ENCODE assay signal across 16 cellular contexts in genomic region chr20:53613748-53614147, GRCh38. TPM values are rescaled to one million over a fixed set of nuclear protein-coding genes. Genes with fewer than 3 reads are reported as not detected.
DNase-seq lines count a peak whose midpoint lies in the region; ATAC-seq, FAIRE-seq and TF ChIP-seq lines count a peak whose summit lies in the region.
"Had no signal": no experiment of that assay in that cellular context is flagged by ENCODE, and none has a peak within 500 bp of the region (broad histone marks: within the 10 kb centered on the region; RNA-seq: fewer than 3 reads in every experiment).

No MANE protein-coding gene starts in this region.

- POLR2A ChIA-PET in CD8-positive, alpha-beta T cell (lab: Charles Lee): interaction anchor here (5.6 kb wide), 1 partner anchor 9 kb away, joined by 53 read pairs; no protein-coding TSS in a partner anchor
- POLR2A ChIA-PET in K562 (lab: Yijun Ruan, JAX): interaction anchor here (0.6 to 5.3 kb wide), 5 partner anchors 10 to 86 kb away, joined by 3 to 60 read pairs (median 4); no protein-coding TSS in a partner anchor

- intact Hi-C loops in CD8-positive, alpha-beta T cell (cut with DNase I, micrococcal nuclease): loop anchor here in 1 of 2 experiments (5.0 kb wide), 1 partner anchor 44 kb away; no protein-coding TSS in a partner anchor
- intact Hi-C loops in K562 (cut with micrococcal nuclease): loop anchor here (2.0 to 5.0 kb wide), 2 partner anchors 65 to 124 kb away; no protein-coding TSS in a partner anchor

- H3K4me1 Mint-ChIP-seq in CD8-positive, alpha-beta T cell (ENCODE audit: low read depth): peaks cover 27% of the 10 kb centered on the region

- H3K4me3 ChIP-seq in CD8-positive, alpha-beta T cell (ENCODE audit: low read depth, low read length): no peak overlapping the region
- H3K4me3 ChIP-seq in K562: no peak overlapping the region
- H3K4me3 ChIP-seq in osteoblast (ENCODE audit: insufficient read depth, low read length): no peak overlapping the region
- H3K4me3 ChIP-seq: esophagus squamous epithelium, suprapubic skin had no signal

- H3K9me3 ChIP-seq in CD8-positive, alpha-beta T cell (ENCODE audit: low read length): no peaks in the 10 kb centered on the region
- no peaks in the 10 kb centered on the region for H3K9me3 ChIP-seq in K562 (replicated peaks; ENCODE audit: control insufficient read depth, insufficient read depth, low read depth, low read length)
- no peaks in the 10 kb centered on the region for H3K9me3 ChIP-seq in osteoblast (ENCODE audit: low read depth, low read length)
- H3K9me3 ChIP-seq: esophagus squamous epithelium, suprapubic skin had no signal

- CTCF ChIA-PET in CD8-positive, alpha-beta T cell (lab: Charles Lee): interaction anchor here (0.6 to 1.9 kb wide), 6 partner anchors 9 to 257 kb away, joined by 3 to 6 read pairs (median 4); no protein-coding TSS in a partner anchor
- CTCF ChIA-PET in K562 (lab: Yijun Ruan, JAX; ENCODE audit: low intra/inter-chr PET ratio): interaction anchor here (0.6 kb wide), 2 partner anchors 23 to 444 kb away, joined by 3 read pairs; no protein-coding TSS in a partner anchor

- H3K4me3 Mint-ChIP-seq in CD8-positive, alpha-beta T cell: no peak overlapping the region

- H3K36me3 ChIP-seq in CD8-positive, alpha-beta T cell (ENCODE audit: insufficient read depth, low read length): no peaks in the 10 kb centered on the region
- H3K36me3 ChIP-seq in K562 (ENCODE audit: control insufficient read depth, insufficient read depth, low read length) (no peaks in the 10 kb centered on the region), osteoblast (ENCODE audit: insufficient read depth, low read length) (no peaks in the 10 kb centered on the region)
- H3K36me3 ChIP-seq: esophagus squamous epithelium, suprapubic skin had no signal

- H3K79me2 ChIP-seq in K562 (ENCODE audit: control insufficient read depth, insufficient read depth, low read length) (peaks cover 9% of the 10 kb centered on the region), osteoblast (ENCODE audit: insufficient read depth, low read length) (no peaks in the 10 kb centered on the region)

- FAIRE-seq in K562 (lab: Jason Lieb, UNC): no peak

- no peak for TF ChIP-seq EP300 in K562 (IDR thresholded peaks at IDR 0.05; ENCODE audit: low read length)

- in situ Hi-C loops in K562 (cut with MboI): no loop called here

- TF ChIP-seq RAD21 in K562 (CRISPR knock-in tag; conservative IDR thresholded peaks at IDR 0.05 in 1 of 2, IDR thresholded peaks at IDR 0.05 in 1 of 2): no peak

- no TSS peak for BruUV-seq in K562 (replicated peaks; lab: Mats Ljungman, UMichigan)

- no peaks in the 10 kb centered on the region for H4K20me1 ChIP-seq in K562 (replicated peaks; ENCODE audit: control insufficient read depth, insufficient read depth, low read length)
- no peaks in the 10 kb centered on the region for H4K20me1 ChIP-seq in osteoblast (ENCODE audit: insufficient read depth, low read length)

- H3K27me3 ChIP-seq in CD8-positive, alpha-beta T cell (ENCODE audit: insufficient read depth, low read length): no peaks in the 10 kb centered on the region
- H3K27me3 ChIP-seq in K562 (ENCODE audit: control insufficient read depth in 2 of 2, insufficient read depth in 2 of 2, low read length in 2 of 2) (no peaks in the 10 kb centered on the region), osteoblast (ENCODE audit: insufficient read depth, low read length) (no peaks in the 10 kb centered on the region)
- H3K27me3 ChIP-seq: esophagus squamous epithelium, suprapubic skin had no signal

- no peaks in the 10 kb centered on the region for H3K9me3 Mint-ChIP-seq in CD8-positive, alpha-beta T cell

- no peak for TF ChIP-seq POLR2A in K562 (conservative IDR thresholded peaks at IDR 0.05)

- H3K4me2 ChIP-seq in K562 (ENCODE audit: insufficient read depth, low read length): no peak overlapping the region
- no peak overlapping the region for H3K4me2 ChIP-seq in osteoblast (ENCODE audit: insufficient read depth, low read length)

- H3K27ac ChIP-seq in CD8-positive, alpha-beta T cell (ENCODE audit: low read depth, low read length): no peak overlapping the region
- H3K27ac ChIP-seq in K562 (ENCODE audit: extremely low read depth, low read depth, low read length): peak overlapping the region; percentile 83; the same call in 2 of the 3 replicates
- H3K27ac ChIP-seq in osteoblast (ENCODE audit: low read depth, low read length): peak overlapping the region; percentile 11
- H3K27ac ChIP-seq: esophagus squamous epithelium had no signal

- no peak for TF ChIP-seq CTCF in CD8-positive, alpha-beta T cell (IDR thresholded peaks at IDR 0.05)
- TF ChIP-seq CTCF in K562 (IDR thresholded peaks at IDR 0.05 in 2 of 3, conservative IDR thresholded peaks at IDR 0.05 in 1 of 3; ENCODE audit: insufficient read depth in 2 of 3, low read depth in 1 of 3, low read length in 3 of 3) (no peak), osteoblast (IDR thresholded peaks at IDR 0.05; ENCODE audit: extremely low read depth, low read depth, low read length) (no peak)

- H3K27me3 Mint-ChIP-seq in CD8-positive, alpha-beta T cell (ENCODE audit: low read depth): no peaks in the 10 kb centered on the region

- H3K9ac ChIP-seq in K562 (ENCODE audit: insufficient read depth in 1 of 2, low read depth in 2 of 2, low read length in 2 of 2): peak overlapping the region in 1 of 2 experiments; percentile 60; a peak in 2 of 4 replicates

- ATAC-seq in CD8-positive, alpha-beta T cell: no peak
- no peak for ATAC-seq in K562
- ATAC-seq in GM21576 (IDR thresholded peaks at IDR 0.05; ENCODE audit: unreplicated experiment): no peak
- no peak for ATAC-seq in HG03460 (IDR thresholded peaks at IDR 0.05; ENCODE audit: unreplicated experiment)
- ATAC-seq in HG02678 (IDR thresholded peaks at IDR 0.05; ENCODE audit: unreplicated experiment): no peak
- ATAC-seq: Right ventricle myocardium inferior had no signal

- no peak for DNase-seq in CD8-positive, alpha-beta T cell
- DNase-seq in HuH-7.5 (ENCODE audit: low spot score) (peak; percentile 25), K562 (ENCODE audit: extremely low read depth in 1 of 4, low spot score in 3 of 4) (no peak), osteoblast (ENCODE audit: insufficient read length, low spot score, missing footprints) (no peak), NCI-H2107 (lab: John Stamatoyannopoulos, UW) (no peak)
- DNase-seq: C1 segment of cervical spinal cord, DMS79, esophagus squamous epithelium, HCEC 1CT, NCI-H2029, NCI-H526 had no signal

- H3K4me1 ChIP-seq in CD8-positive, alpha-beta T cell (ENCODE audit: insufficient read depth, low read length): peaks cover 12% of the 10 kb centered on the region
- H3K4me1 ChIP-seq in K562 (replicated peaks in 1 of 2; ENCODE audit: control insufficient read depth in 2 of 2, insufficient read depth in 2 of 2, low read length in 2 of 2): peaks cover 12 to 44% of the 10 kb centered on the region in 2 experiments
- H3K4me1 ChIP-seq in osteoblast (ENCODE audit: insufficient read depth, low read length): peaks cover 22% of the 10 kb centered on the region

- H3K9me1 ChIP-seq in K562 (ENCODE audit: control insufficient read depth, insufficient read depth, low read length): no peaks in the 10 kb centered on the region

- H3K27ac Mint-ChIP-seq in CD8-positive, alpha-beta T cell: peak overlapping the region; percentile 80

- no peaks in the 10 kb centered on the region for H3K36me3 Mint-ChIP-seq in CD8-positive, alpha-beta T cell

- peak overlapping the region; percentile 94 for H2AFZ ChIP-seq in K562 (ENCODE audit: low read depth, low read length)
- H2AFZ ChIP-seq in osteoblast (ENCODE audit: low read length): no peak overlapping the region

TF ChIP-seq in K562, 482 proteins besides CTCF, POLR2A, EP300 and RAD21 (continues in another document):
- TF ChIP-seq SREBF1 (IDR thresholded peaks at IDR 0.05; ENCODE audit: borderline replicate concordance, low read depth, low read length) (no peak), TBP (optimal IDR thresholded peaks at IDR 0.05; ENCODE audit: low read depth, low read length) (no peak), ZNF740 (CRISPR knock-in tag; IDR thresholded peaks at IDR 0.05) (no peak), ZNF740 (tag; IDR thresholded peaks at IDR 0.05) (0 out of 4 replicates have a peak, but pooled peaks of 1 of the 2 experiments have one; percentile 1)

RNA-seq across cellular contexts. Expression of gene ZNF217, which starts 20.1 kb away (rescaled TPM):
- 10 to 100 TPM; 71.8 to 79.9 TPM for total RNA-seq in CD8-positive, alpha-beta T cell
- 27.8 and 53.4 TPM in 2 replicates for total RNA-seq in K562 (2011; cell fraction: chromatin; rRNA removed; ENCODE audit: low replicate concordance)
- 21.3 and 24.7 TPM in 2 replicates for total RNA-seq in K562 (2011; cell fraction: nucleolus; rRNA removed)
- total RNA-seq in K562 (2011; cell fraction: nucleoplasm; rRNA removed): 26.2 and 28.5 TPM in 2 replicates
- total RNA-seq in K562 (2014; rRNA removed) (16.8 and 17.7 TPM in 2 replicates), K562 (2014; rRNA removed; fragmentation: Illumina TruSeq; extraction: Trizol) (23.4 and 25.0 TPM in 2 replicates), K562 (2015; rRNA removed; fragmentation: Illumina TruSeq; extraction: Trizol) (18.7 and 21.8 TPM in 2 replicates), K562 (2021) (39.7 and 41.8 TPM in 2 replicates), osteoblast (26.4 and 26.8 TPM in 2 replicates)
- polyA plus RNA-seq in K562 (2011; rRNA removed) (11.4 and 12.9 TPM in 2 replicates), K562 (2014; fragmentation: Illumina TruSeq; extraction: Trizol) (19.3 and 26.7 TPM in 2 replicates), K562 (2014; fragmentation: Nextera tagmentation; extraction: Ambion mirVana) (1 to 10 TPM; 3.0 to 7.1 TPM), K562 (2014; rRNA removed) (16.0 and 23.5 TPM in 2 replicates)
- 6.8 and 8.6 TPM in 2 replicates for polyA plus RNA-seq in K562 (2011; cell fraction: cytosol; rRNA removed)
- 19.8 and 24.3 TPM in 2 replicates for polyA plus RNA-seq in K562 (2011; cell fraction: nucleus; rRNA removed)
- 17.7 and 21.1 TPM in 2 replicates for polyA plus RNA-seq in K562 (2012)
- 36.2 and 44.6 TPM in 2 replicates for polyA minus RNA-seq in K562 (2011; rRNA and poly(A)+ RNA removed)
- polyA minus RNA-seq in K562 (2011; cell fraction: cytosol; rRNA and poly(A)+ RNA removed): 21.7 and 25.7 TPM in 2 replicates
- 19.7 and 29.4 TPM in 2 replicates for polyA minus RNA-seq in K562 (2011; cell fraction: nucleus; rRNA and poly(A)+ RNA removed)
